ENCODE assay signal across 13 cellular contexts in genomic region chr1:113153116-113153803, GRCh38.
A peak's percentile ranks its signal among the peaks of the same experiment; 100 is the strongest.
DNase-seq lines count a peak whose midpoint lies in the region; ATAC-seq, FAIRE-seq and TF ChIP-seq lines count a peak whose summit lies in the region.
"Had no signal": no experiment of that assay in that cellular context is flagged by ENCODE, and none has a peak within 500 bp of the region (broad histone marks: within the 10 kb centered on the region; RNA-seq: fewer than 3 reads in every experiment).

No MANE protein-coding gene starts in this region.

- in situ Hi-C loops in GM23248 (cut with MboI), result no loop called here

- no peak overlapping the region for H3K27ac ChIP-seq in GM23248
- H3K27ac ChIP-seq in coronary artery, result no peak overlapping the region
- H3K27ac ChIP-seq: BLaER1 treated with 17β-estradiol and CSF1 and Interleukin-3, amounts not matched to agents 10 nM and 100 nM; body of pancreas; WERI-Rb-1 had no signal

- no peak overlapping the region for H3K4me2 ChIP-seq in GM23248 (ENCODE audit: unreplicated experiment)
- H3K4me2 ChIP-seq: BLaER1 treated with 17β-estradiol and CSF1 and Interleukin-3, amounts not matched to agents 10 nM and 100 nM had no signal

- no peaks in the 10 kb centered on the region; the same call in 1 of the 2 replicates for H3K27me3 ChIP-seq in GM23248 (replicated peaks; ENCODE audit: insufficient read depth)
- H3K27me3 ChIP-seq: BLaER1 treated with 17β-estradiol and CSF1 and Interleukin-3, amounts not matched to agents 10 nM and 100 nM; body of pancreas had no signal

- H3K9me3 Mint-ChIP-seq in mesothelial cell of epicardium, result peaks cover 21% of the 10 kb centered on the region
- H3K9me3 Mint-ChIP-seq in activated naive CD4-positive, alpha-beta T cell treated with anti-CD3 and anti-CD28 coated beads, Interleukin-2, amount 10 ng/mL, durations not matched to agents 7 days and 5 days, result peaks cover 7% of the 10 kb centered on the region

- no peaks in the 10 kb centered on the region for H3K79me2 ChIP-seq in GM23248 (ENCODE audit: insufficient read depth)

- CTCF ChIA-PET in activated naive CD4-positive, alpha-beta T cell treated with anti-CD3 and anti-CD28 coated beads, Interleukin-2, amount 10 ng/mL, durations not matched to agents 7 days and 5 days (lab: Charles Lee), result no interaction called here

- no peaks in the 10 kb centered on the region for H3K4me1 ChIP-seq in GM23248 (ENCODE audit: insufficient read depth)
- H3K4me1 ChIP-seq: BLaER1 treated with 17β-estradiol and CSF1 and Interleukin-3, amounts not matched to agents 10 nM and 100 nM; body of pancreas had no signal

- no peak for TF ChIP-seq CTCF in cardiac fibroblast (IDR thresholded peaks at IDR 0.05; ENCODE audit: low read depth, low read length)
- TF ChIP-seq CTCF in mesothelial cell of epicardium (IDR thresholded peaks at IDR 0.05; ENCODE audit: unreplicated experiment), result no peak
- no peak for TF ChIP-seq CTCF in coronary artery (IDR thresholded peaks at IDR 0.05)
- TF ChIP-seq CTCF in omental fat pad (IDR thresholded peaks at IDR 0.05), result no peak

- DNase-seq in GM23248 (peak; percentile 13), NCI-H146 treated with DMSO at 0.1 percent for 48 hours (lab: John Stamatoyannopoulos, UW; ENCODE audit: unreplicated experiment) (peak; percentile 9), cardiac fibroblast (ENCODE audit: low read depth in 2 of 2) (peak; percentile 26 to 53), mesothelial cell of epicardium (ENCODE audit: low spot score in 2 of 2, unreplicated experiment in 2 of 2) (no peak), coronary artery (ENCODE audit: low spot score) (no peak), HTR-8/SVneo (ENCODE audit: insufficient read length, low spot score) (no peak), omental fat pad (ENCODE audit: low spot score) (no peak)
- DNase-seq in activated naive CD4-positive, alpha-beta T cell treated with anti-CD3 and anti-CD28 coated beads, Interleukin-2, amount 10 ng/mL, durations not matched to agents 7 days and 5 days, result no peak
- DNase-seq: NCI-H2081 treated with DMSO at 0.1 percent for 48 hours, WERI-Rb-1 had no signal

- peaks cover 7% of the 10 kb centered on the region for H3K4me1 Mint-ChIP-seq in mesothelial cell of epicardium
- H3K4me1 Mint-ChIP-seq in activated naive CD4-positive, alpha-beta T cell treated with anti-CD3 and anti-CD28 coated beads, Interleukin-2, amount 10 ng/mL, durations not matched to agents 7 days and 5 days, result no peaks in the 10 kb centered on the region

- no peaks in the 10 kb centered on the region for H3F3A ChIP-seq in GM23248 (ENCODE audit: insufficient read depth)

- WGBS in GM23248 (ENCODE audit: low coverage in 1 of 2, low lambda C conversion rate in 2 of 2, missing lambda C conversion rate in 2 of 2), 2 experiments, result 53 to 57% methylated on average over 5 of the region's 5 CpGs

- no peak for ATAC-seq in omental fat pad (ENCODE audit: low FRiP score)
- ATAC-seq: body of pancreas, Panc1 had no signal

- no peak overlapping the region for H3K4me3 Mint-ChIP-seq in mesothelial cell of epicardium
- no peak overlapping the region for H3K4me3 Mint-ChIP-seq in activated naive CD4-positive, alpha-beta T cell treated with anti-CD3 and anti-CD28 coated beads, Interleukin-2, amount 10 ng/mL, durations not matched to agents 7 days and 5 days

- no peaks in the 10 kb centered on the region for H3K9me3 ChIP-seq in GM23248 (ENCODE audit: low read depth)
- H3K9me3 ChIP-seq: body of pancreas had no signal

- H3K4me3 ChIP-seq in GM23248 (no peak overlapping the region), cardiac fibroblast (replicated peaks in 1 of 2; ENCODE audit: low read depth in 2 of 2, low read length in 2 of 2) (no peak overlapping the region), coronary artery (no peak overlapping the region)
- H3K4me3 ChIP-seq: BLaER1 treated with 17β-estradiol and CSF1 and Interleukin-3, amounts not matched to agents 10 nM and 100 nM; body of pancreas had no signal

- FAIRE-seq in HTR-8/SVneo (lab: Jason Lieb, UNC), result no peak

- H3K36me3 ChIP-seq in GM23248 (ENCODE audit: low read depth), result no peaks in the 10 kb centered on the region
- H3K36me3 ChIP-seq: BLaER1 treated with 17β-estradiol and CSF1 and Interleukin-3, amounts not matched to agents 10 nM and 100 nM; WERI-Rb-1 had no signal

- no peak overlapping the region for H3K9ac ChIP-seq in GM23248
- H3K9ac ChIP-seq: BLaER1 treated with 17β-estradiol and CSF1 and Interleukin-3, amounts not matched to agents 10 nM and 100 nM had no signal

- no peaks in the 10 kb centered on the region for H3K9me2 ChIP-seq in GM23248 (ENCODE audit: insufficient read depth)

- H4K20me1 ChIP-seq in GM23248 (ENCODE audit: insufficient read depth), result no peaks in the 10 kb centered on the region
- H4K20me1 ChIP-seq: BLaER1 treated with 17β-estradiol and CSF1 and Interleukin-3, amounts not matched to agents 10 nM and 100 nM had no signal

- H3K36me3 Mint-ChIP-seq in mesothelial cell of epicardium, result peaks cover 10% of the 10 kb centered on the region
- H3K36me3 Mint-ChIP-seq in activated naive CD4-positive, alpha-beta T cell treated with anti-CD3 and anti-CD28 coated beads, Interleukin-2, amount 10 ng/mL, durations not matched to agents 7 days and 5 days, result no peaks in the 10 kb centered on the region

- peak overlapping the region; percentile 11 for H3K27ac Mint-ChIP-seq in mesothelial cell of epicardium
- H3K27ac Mint-ChIP-seq in activated naive CD4-positive, alpha-beta T cell treated with anti-CD3 and anti-CD28 coated beads, Interleukin-2, amount 10 ng/mL, durations not matched to agents 7 days and 5 days, result no peak overlapping the region

- H2AFZ ChIP-seq in GM23248, result no peak overlapping the region

- no peaks in the 10 kb centered on the region for H3K27me3 Mint-ChIP-seq in mesothelial cell of epicardium (ENCODE audit: low read depth)
- H3K27me3 Mint-ChIP-seq in activated naive CD4-positive, alpha-beta T cell treated with anti-CD3 and anti-CD28 coated beads, Interleukin-2, amount 10 ng/mL, durations not matched to agents 7 days and 5 days, result no peaks in the 10 kb centered on the region

Comparison
In these comparisons a context has a peak if more than half of its experiments do, and no peak if none do; other contexts are left out.
1. DNase-seq: peak in GM23248 (single experiment), NCI-H146 treated with DMSO at 0.1 percent for 48 hours (single experiment) and cardiac fibroblast (2 of 2); none in mesothelial cell of epicardium (0 of 2), coronary artery (single experiment), HTR-8/SVneo (single experiment), omental fat pad (single experiment) and activated naive CD4-positive, alpha-beta T cell treated with anti-CD3 and anti-CD28 coated beads, Interleukin-2, amount 10 ng/mL, durations not matched to agents 7 days and 5 days (single experiment).